ENCODE assay signal across 24 cellular contexts in genomic region chr17:9958586-9959281, GRCh38. TPM values are rescaled to one million over a fixed set of nuclear protein-coding genes. Genes with fewer than 3 reads are reported as not detected.
DNase-seq lines count a peak whose midpoint lies in the region; ATAC-seq and TF ChIP-seq lines count a peak whose summit lies in the region.
"Had no signal": no experiment of that assay in that cellular context is flagged by ENCODE, and none has a peak within 500 bp of the region (broad histone marks: within the 10 kb centered on the region; RNA-seq: fewer than 3 reads in every experiment).

No MANE protein-coding gene starts in this region.

- H3K36me3 Mint-ChIP-seq in nephron (ENCODE audit: low read depth): no peaks in the 10 kb centered on the region
- H3K36me3 Mint-ChIP-seq: activated naive CD8-positive, alpha-beta T cell treated with anti-CD3 and anti-CD28 coated beads, Interleukin-2, amount 10 ng/mL, durations not matched to agents 7 days and 5 days; IgD-negative memory B cell had no signal

- no peaks in the 10 kb centered on the region for H3K9me3 ChIP-seq in vagina
- no peaks in the 10 kb centered on the region for H3K9me3 ChIP-seq in left lung
- H3K9me3 ChIP-seq: body of pancreas, upper lobe of left lung had no signal

- TF ChIP-seq CTCF in nephron (IDR thresholded peaks at IDR 0.05; ENCODE audit: unreplicated experiment in 3 of 3) (no peak), vagina (IDR thresholded peaks at IDR 0.05) (no peak), left lung (IDR thresholded peaks at IDR 0.05) (no peak), GM13977 (IDR thresholded peaks at IDR 0.05; ENCODE audit: extremely low read depth, insufficient read depth, missing control alignments) (no peak)

- H3K27me3 ChIP-seq in vagina: no peaks in the 10 kb centered on the region
- H3K27me3 ChIP-seq in left lung: peaks cover 0 to 31% of the 10 kb centered on the region in 2 donors
- H3K27me3 ChIP-seq: body of pancreas had no signal

- H3K9me3 Mint-ChIP-seq in nephron: no peaks in the 10 kb centered on the region
- H3K9me3 Mint-ChIP-seq: activated naive CD8-positive, alpha-beta T cell treated with anti-CD3 and anti-CD28 coated beads, Interleukin-2, amount 10 ng/mL, durations not matched to agents 7 days and 5 days; activated T-helper 1 cell treated with anti-CD3 and anti-CD28 coated beads, Interleukin-12 subunit alpha, Interleukin-12 subunit beta, Interleukin-2, Interleukin-4 antibody, amounts not matched to agents 30 ng/mL and 10 ng/mL and 1 ng/mL, durations not matched to agents 14 hours and 24 hours and 36 hours; IgD-negative memory B cell had no signal

- intact Hi-C loops in vagina (cut with DNase I): no loop called here
- intact Hi-C loops in left lung (cut with DNase I): no loop called here

- in situ Hi-C loops in GM13977 (cut with MboI; ENCODE audit: low pct_unique_long_range_greater_than_20kb, low sequenced_read_pairs, unreplicated experiment): loop anchor here (25.0 kb wide), 1 partner anchor 654 kb away; no protein-coding TSS in a partner anchor

- ATAC-seq in left lung: no peak
- ATAC-seq: body of pancreas had no signal

- TF ChIP-seq POLR2A in vagina (IDR thresholded peaks at IDR 0.05): no peak

- peaks cover 32% of the 10 kb centered on the region for H3K27me3 Mint-ChIP-seq in nephron (ENCODE audit: low read depth)
- H3K27me3 Mint-ChIP-seq: activated naive CD8-positive, alpha-beta T cell treated with anti-CD3 and anti-CD28 coated beads, Interleukin-2, amount 10 ng/mL, durations not matched to agents 7 days and 5 days had no signal

- H3K4me1 ChIP-seq in vagina (peaks cover 37% of the 10 kb centered on the region), left lung (peaks cover 0 to 14% of the 10 kb centered on the region in 2 donors)
- H3K4me1 ChIP-seq: body of pancreas, upper lobe of left lung had no signal

- H3K4me3 ChIP-seq in vagina: peak overlapping the region; percentile 33 to 36
- H3K4me3 ChIP-seq in left lung: no peak overlapping the region
- H3K4me3 ChIP-seq: body of pancreas, upper lobe of left lung had no signal

- DNase-seq in NCI-H524 (lab: John Stamatoyannopoulos, UW) (peak; percentile 34 to 65), NCI-H524 treated with DMSO at 0.1 percent for 48 hours (lab: John Stamatoyannopoulos, UW) (no peak), ecto neural progenitor cell (ENCODE audit: low spot score) (peak; percentile 81), vagina (ENCODE audit: extremely low spot score in 2 of 2) (no peak), left lung (no peak), GM13977 (ENCODE audit: low spot score) (no peak), medulla oblongata (ENCODE audit: extremely low spot score) (no peak)
- DNase-seq: foreskin melanocyte; GF-D8; HCEC 1CT; MM.1S; NCI-H1694 treated with DMSO at 0.1 percent for 48 hours; stimulated activated naive CD4-positive, alpha-beta T cell treated with Interleukin-2 at 50 U/mL for 16 hours; T1000; upper lobe of left lung had no signal

- peak overlapping the region; percentile 58 to 69 (median 60) for H3K4me3 Mint-ChIP-seq in nephron
- H3K4me3 Mint-ChIP-seq: activated naive CD8-positive, alpha-beta T cell treated with anti-CD3 and anti-CD28 coated beads, Interleukin-2, amount 10 ng/mL, durations not matched to agents 7 days and 5 days; activated T-helper 1 cell treated with anti-CD3 and anti-CD28 coated beads, Interleukin-12 subunit alpha, Interleukin-12 subunit beta, Interleukin-2, Interleukin-4 antibody, amounts not matched to agents 30 ng/mL and 10 ng/mL and 1 ng/mL, durations not matched to agents 14 hours and 24 hours and 36 hours had no signal

- H3K27ac ChIP-seq in vagina: peak overlapping the region; percentile 15
- H3K27ac ChIP-seq in left lung: peak overlapping the region in 1 of 2 donors; percentile 16
- H3K27ac ChIP-seq: body of pancreas, upper lobe of left lung had no signal

- H3K36me3 ChIP-seq in vagina (no peaks in the 10 kb centered on the region), left lung (peaks cover 0 to 44% of the 10 kb centered on the region in 2 donors)

- H3K27ac Mint-ChIP-seq in nephron: no peak overlapping the region
- H3K27ac Mint-ChIP-seq: activated naive CD8-positive, alpha-beta T cell treated with anti-CD3 and anti-CD28 coated beads, Interleukin-2, amount 10 ng/mL, durations not matched to agents 7 days and 5 days; activated T-helper 1 cell treated with anti-CD3 and anti-CD28 coated beads, Interleukin-12 subunit alpha, Interleukin-12 subunit beta, Interleukin-2, Interleukin-4 antibody, amounts not matched to agents 30 ng/mL and 10 ng/mL and 1 ng/mL, durations not matched to agents 14 hours and 24 hours and 36 hours; IgD-negative memory B cell had no signal

- peaks cover 14% of the 10 kb centered on the region for H3K4me1 Mint-ChIP-seq in nephron
- H3K4me1 Mint-ChIP-seq: activated naive CD8-positive, alpha-beta T cell treated with anti-CD3 and anti-CD28 coated beads, Interleukin-2, amount 10 ng/mL, durations not matched to agents 7 days and 5 days; IgD-negative memory B cell had no signal

RNA-seq across cellular contexts. Expression of gene RCVRN, which starts 53.7 kb away (rescaled TPM):
- total RNA-seq in vagina (0.49 TPM), left lung (under 1 TPM; 0.47 to 0.50 TPM)
- total RNA-seq: A172; activated naive CD8-positive, alpha-beta T cell treated with anti-CD3 and anti-CD28 coated beads, Interleukin-2, amount 10 ng/mL, durations not matched to agents 7 days and 5 days; activated T-helper 1 cell treated with anti-CD3 and anti-CD28 coated beads, Interleukin-12 subunit alpha, Interleukin-12 subunit beta, Interleukin-2, Interleukin-4 antibody, amounts not matched to agents 30 ng/mL and 10 ng/mL and 1 ng/mL, durations not matched to agents 14 hours and 24 hours and 36 hours; body of pancreas; dermis blood vessel endothelial cell; epithelial cell of proximal tubule; liver had no signal

Comparison
In these comparisons a context has a peak if more than half of its experiments do, and no peak if none do; other contexts are left out.
1. DNase-seq: peak in NCI-H524 (2 of 2) and ecto neural progenitor cell (single experiment); none in NCI-H524 treated with DMSO at 0.1 percent for 48 hours (single experiment), vagina (0 of 2), left lung (0 of 2), GM13977 (single experiment) and medulla oblongata (single experiment).
2. H3K4me3 ChIP-seq: peak in vagina (2 of 2); none in left lung (0 of 2).